In genomic region chr6:36442671-36443497, GRCh38 we compare ENCODE assay signal across 8 cellular contexts. TPM values are rescaled to one million over a fixed set of nuclear protein-coding genes. Genes with fewer than 3 reads are reported as not detected.
A peak's percentile ranks its signal among the peaks of the same experiment; 100 is the strongest.
DNase-seq lines count a peak whose midpoint lies in the region; ATAC-seq and TF ChIP-seq lines count a peak whose summit lies in the region.

Gene KCTD20 (plus strand): TSS chr6:36443000. CDS start chr6:36470098, 27,098 bp downstream.
A gene with protein sequence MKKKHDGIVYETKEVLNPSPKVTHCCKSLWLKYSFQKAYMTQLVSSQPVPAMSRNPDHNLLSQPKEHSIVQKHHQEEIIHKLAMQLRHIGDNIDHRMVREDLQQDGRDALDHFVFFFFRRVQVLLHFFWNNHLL (minus strand): TSS chr6:36442854. CDS start chr6:36426082, 16,772 bp downstream.

- under 1% methylated on average over 93 of the region's 93 CpGs for WGBS in urinary bladder

- H3K36me3 ChIP-seq in right atrium auricular region (no peaks in the 10 kb centered on the region), urinary bladder (ENCODE audit: insufficient read depth) (no peaks in the 10 kb centered on the region)

- no peaks in the 10 kb centered on the region for H3K9me3 ChIP-seq in T-helper 17 cell (ENCODE audit: control insufficient read depth, low read length, poor library complexity, severe bottlenecking)
- H3K9me3 ChIP-seq in right atrium auricular region: no peaks in the 10 kb centered on the region

- ATAC-seq in HG02852 (IDR thresholded peaks at IDR 0.05; ENCODE audit: unreplicated experiment) (peak; percentile 83), T-helper 17 cell (peak; percentile 89)

- H3K27me3 Mint-ChIP-seq in T-helper 17 cell: no peaks in the 10 kb centered on the region

- H3K4me1 ChIP-seq in right atrium auricular region: peaks cover 0 to 40% of the 10 kb centered on the region in 2 donors
- H3K4me1 ChIP-seq in urinary bladder (ENCODE audit: insufficient read depth): peaks cover 2% of the 10 kb centered on the region

- peak within 1 kb of the TSS; percentile 96 for H3K27ac Mint-ChIP-seq in T-helper 17 cell

- DNase-seq in NCI-H1436 treated with DMSO at 0.1 percent for 48 hours (lab: John Stamatoyannopoulos, UW) (peak; percentile 23), T-helper 17 cell (peak; percentile 73 to 78 (median 77)), amygdala (lab: John Stamatoyannopoulos, UW) (peak in 55 of 56 donors; percentile 12 to 89 (median 74)), right atrium auricular region (ENCODE audit: low spot score) (peak; percentile 92), pulmonary artery endothelial cell (ENCODE audit: low read depth, low spot score) (peak; percentile 45)

- H3K36me3 Mint-ChIP-seq in T-helper 17 cell (ENCODE audit: low read depth): no peaks in the 10 kb centered on the region

- TF ChIP-seq POLR2A in GM15510 (IDR thresholded peaks at IDR 0.05; ENCODE audit: borderline replicate concordance, extremely low read depth, insufficient read length): peak; percentile 84

- H3K27ac ChIP-seq in right atrium auricular region (peak within 1 kb of the TSS; percentile 98), urinary bladder (ENCODE audit: low read depth) (peak within 1 kb of the TSS; percentile 97)

- H3K4me3 ChIP-seq in right atrium auricular region (peak within 1 kb of the TSS; percentile 73 to 85), urinary bladder (ENCODE audit: low read depth, low read length) (peak within 1 kb of the TSS; percentile 77)

- TF ChIP-seq CTCF in right atrium auricular region (IDR thresholded peaks at IDR 0.05): no peak

- H3K27me3 ChIP-seq in right atrium auricular region: no peaks in the 10 kb centered on the region

- peak within 1 kb of the TSS; percentile 93 for H3K4me3 Mint-ChIP-seq in T-helper 17 cell

- peaks cover 30% of the 10 kb centered on the region for H3K4me1 Mint-ChIP-seq in T-helper 17 cell

RNA-seq across cellular contexts. Expression of gene KCTD20, which starts in this region (rescaled TPM):
- 10 to 100 TPM; 31.3 to 54.1 TPM for total RNA-seq in T-helper 17 cell
- 10 to 100 TPM; 26.3 to 34.5 TPM for total RNA-seq in right atrium auricular region
- 79.6 and 81.6 TPM in 2 replicates for total RNA-seq in pulmonary artery endothelial cell
- total RNA-seq in urinary bladder: 93.5 TPM
- 37.2 TPM for polyA plus RNA-seq in urinary bladder

RNA-seq across cellular contexts. Expression of the second gene that starts in this region (rescaled TPM):
- total RNA-seq in T-helper 17 cell (under 1 TPM; 0.30 to 0.60 TPM), right atrium auricular region (under 1 TPM in 1 of 2 donors, not detected in 1; 0.24 TPM), pulmonary artery endothelial cell (0.07 TPM in 2 replicates), urinary bladder (not detected)
- polyA plus RNA-seq in urinary bladder: 0.04 TPM

Comparison
In these comparisons a context has a peak if more than half of its experiments do, and no peak if none do; other contexts are left out.
1. Peak in every context shown above with its lines: DNase-seq, ATAC-seq, H3K4me3 ChIP-seq and H3K27ac ChIP-seq.
2. DNase-seq: peak in every context shown above with its lines; median percentile 92 in right atrium auricular region; 77 in T-helper 17 cell; 74 in amygdala; 45 in pulmonary artery endothelial cell; 23 in NCI-H1436 treated with DMSO at 0.1 percent for 48 hours.